In the genomic region with DNA sequence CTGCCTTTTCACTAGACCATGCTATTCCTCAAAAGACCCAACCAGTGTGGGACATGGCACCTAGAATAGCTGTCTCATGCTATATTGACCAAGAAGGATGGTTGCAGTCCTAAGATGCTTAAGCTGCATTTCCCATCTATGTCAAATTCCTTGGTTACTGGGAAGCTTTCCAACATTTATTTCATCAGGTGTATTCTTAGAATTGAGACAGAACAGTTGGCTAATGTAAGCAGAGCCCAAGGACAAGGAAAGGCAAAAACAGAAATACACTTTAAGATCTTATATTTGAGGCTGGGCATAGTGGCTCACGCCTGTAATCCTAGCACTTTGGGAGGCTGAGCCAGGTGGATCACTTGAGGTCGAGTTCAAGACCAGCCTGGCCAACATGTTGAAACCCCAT, we compare ENCODE assay signal across 25 cellular contexts. TPM values are rescaled to one million over a fixed set of nuclear protein-coding genes. Genes with fewer than 3 reads are reported as not detected.
DNase-seq lines count a peak whose midpoint lies in the region; ATAC-seq and TF ChIP-seq lines count a peak whose summit lies in the region.
"Had no signal": no experiment of that assay in that cellular context is flagged by ENCODE, and none has a peak within 500 bp of the region (broad histone marks: within the 10 kb centered on the region; RNA-seq: fewer than 3 reads in every experiment).

No MANE protein-coding gene starts in this region.

- peaks cover 0 to 21% (median 0%) of the 10 kb centered on the region in 9 donors for H3K4me1 ChIP-seq in heart right ventricle
- H3K4me1 ChIP-seq in right atrium auricular region = no peaks in the 10 kb centered on the region
- H3K4me1 ChIP-seq in naive thymus-derived CD4-positive, alpha-beta T cell (ENCODE audit: control insufficient read depth in 2 of 2, insufficient read depth in 2 of 2, low read length in 2 of 2) = no peaks in the 10 kb centered on the region
- peaks cover 3 to 18% of the 10 kb centered on the region in 2 donors for H3K4me1 ChIP-seq in thyroid gland
- H3K4me1 ChIP-seq: esophagus squamous epithelium had no signal

- ATAC-seq in heart right ventricle = peak in 6 of 8 donors; percentile 25 to 71 (median 64)
- no peak for ATAC-seq in naive thymus-derived CD4-positive, alpha-beta T cell
- ATAC-seq in activated CD8-positive, alpha-beta memory T cell treated with anti-CD3 and anti-CD28 coated beads, Interleukin-2, amount 10 ng/mL, durations not matched to agents 7 days and 5 days = no peak
- no peak for ATAC-seq in GM19395 (IDR thresholded peaks at IDR 0.05; ENCODE audit: unreplicated experiment)
- ATAC-seq: GM23338; stimulated activated naive B cell treated with anti-CD40 and anti-IgM and Interleukin-4, amounts not matched to agents 10 μg/mL and 1 μg/mL and 100 μg/mL, for 72 hours had no signal

- peaks cover 0 to 44% (median 11%) of the 10 kb centered on the region in 9 donors for H3K36me3 ChIP-seq in heart right ventricle
- peaks cover 21% of the 10 kb centered on the region for H3K36me3 ChIP-seq in right atrium auricular region
- peaks cover under 1 to 17% (median 3%) of the 10 kb centered on the region in 3 experiments for H3K36me3 ChIP-seq in naive thymus-derived CD4-positive, alpha-beta T cell (ENCODE audit: control insufficient read depth in 2 of 3, insufficient read depth in 3 of 3, low read length in 3 of 3)
- H3K36me3 ChIP-seq in thyroid gland = peaks cover 20 to 37% of the 10 kb centered on the region in 2 donors

- H3K27me3 ChIP-seq in heart right ventricle = no peaks in the 10 kb centered on the region
- H3K27me3 ChIP-seq in right atrium auricular region = no peaks in the 10 kb centered on the region
- no peaks in the 10 kb centered on the region for H3K27me3 ChIP-seq in naive thymus-derived CD4-positive, alpha-beta T cell (ENCODE audit: control insufficient read depth in 2 of 2, insufficient read depth in 2 of 2, low read length in 2 of 2)
- no peaks in the 10 kb centered on the region for H3K27me3 ChIP-seq in thyroid gland
- H3K27me3 ChIP-seq: esophagus squamous epithelium, heart left ventricle, sigmoid colon had no signal

- no peak for TF ChIP-seq POLR2A in thyroid gland (IDR thresholded peaks at IDR 0.05)

- peaks cover 0 to 8% (median 0%) of the 10 kb centered on the region in 7 donors for H3K4me1 Mint-ChIP-seq in naive thymus-derived CD4-positive, alpha-beta T cell
- peaks cover 24% of the 10 kb centered on the region for H3K4me1 Mint-ChIP-seq in activated CD8-positive, alpha-beta memory T cell treated with anti-CD3 and anti-CD28 coated beads, Interleukin-2, amount 10 ng/mL, durations not matched to agents 7 days and 5 days
- H3K4me1 Mint-ChIP-seq: GM23338; stimulated activated naive B cell treated with anti-CD40 and anti-IgM and Interleukin-4, amounts not matched to agents 10 μg/mL and 1 μg/mL and 100 μg/mL, for 72 hours had no signal

- H3K4me3 Mint-ChIP-seq in naive thymus-derived CD4-positive, alpha-beta T cell = no peak overlapping the region
- H3K4me3 Mint-ChIP-seq in activated CD8-positive, alpha-beta memory T cell treated with anti-CD3 and anti-CD28 coated beads, Interleukin-2, amount 10 ng/mL, durations not matched to agents 7 days and 5 days = no peak overlapping the region
- H3K4me3 Mint-ChIP-seq: activated naive CD8-positive, alpha-beta T cell treated with anti-CD3 and anti-CD28 coated beads, Interleukin-2, amount 10 ng/mL, durations not matched to agents 7 days and 5 days; GM23338; stimulated activated naive B cell treated with anti-CD40 and anti-IgM and Interleukin-4, amounts not matched to agents 10 μg/mL and 1 μg/mL and 100 μg/mL, for 72 hours had no signal

- H3K36me3 Mint-ChIP-seq in naive thymus-derived CD4-positive, alpha-beta T cell = peaks cover 0 to 29% (median 5%) of the 10 kb centered on the region in 5 donors
- H3K36me3 Mint-ChIP-seq in activated CD8-positive, alpha-beta memory T cell treated with anti-CD3 and anti-CD28 coated beads, Interleukin-2, amount 10 ng/mL, durations not matched to agents 7 days and 5 days = peaks cover 24% of the 10 kb centered on the region

- peak overlapping the region in 5 of 9 donors; percentile 33 to 70 (median 34) for H3K27ac Mint-ChIP-seq in naive thymus-derived CD4-positive, alpha-beta T cell
- H3K27ac Mint-ChIP-seq in activated CD8-positive, alpha-beta memory T cell treated with anti-CD3 and anti-CD28 coated beads, Interleukin-2, amount 10 ng/mL, durations not matched to agents 7 days and 5 days = no peak overlapping the region
- H3K27ac Mint-ChIP-seq: activated naive CD8-positive, alpha-beta T cell treated with anti-CD3 and anti-CD28 coated beads, Interleukin-2, amount 10 ng/mL, durations not matched to agents 7 days and 5 days; GM23338; stimulated activated naive B cell treated with anti-CD40 and anti-IgM and Interleukin-4, amounts not matched to agents 10 μg/mL and 1 μg/mL and 100 μg/mL, for 72 hours had no signal

- POLR2A ChIA-PET in naive thymus-derived CD4-positive, alpha-beta T cell (lab: Charles Lee) = interaction anchor here (0.6 kb wide), 1 partner anchor 22 kb away, joined by 3 read pairs; no protein-coding TSS in a partner anchor

- H3K27ac ChIP-seq in heart right ventricle (peak overlapping the region in 5 of 10 donors; percentile 10 to 47 (median 32)), right atrium auricular region (no peak overlapping the region), epithelial cell of prostate (peak overlapping the region; percentile 11), thyroid gland (peak overlapping the region; percentile 52 to 76 (median 69))
- H3K27ac ChIP-seq in naive thymus-derived CD4-positive, alpha-beta T cell (ENCODE audit: low read depth, low read length) = no peak overlapping the region
- H3K27ac ChIP-seq: C4-2B had no signal

- intact Hi-C loops in heart right ventricle (cut with DNase I) (no loop called here), thyroid gland (cut with DNase I) (no loop called here)
- intact Hi-C loops in naive thymus-derived CD4-positive, alpha-beta T cell (cut with micrococcal nuclease) = no loop called here

- no peaks in the 10 kb centered on the region for H3K27me3 Mint-ChIP-seq in naive thymus-derived CD4-positive, alpha-beta T cell
- H3K27me3 Mint-ChIP-seq in activated CD8-positive, alpha-beta memory T cell treated with anti-CD3 and anti-CD28 coated beads, Interleukin-2, amount 10 ng/mL, durations not matched to agents 7 days and 5 days = no peaks in the 10 kb centered on the region
- H3K27me3 Mint-ChIP-seq: activated naive CD8-positive, alpha-beta T cell treated with anti-CD3 and anti-CD28 coated beads, Interleukin-2, amount 10 ng/mL, durations not matched to agents 7 days and 5 days; stimulated activated naive B cell treated with anti-CD40 and anti-IgM and Interleukin-4, amounts not matched to agents 10 μg/mL and 1 μg/mL and 100 μg/mL, for 72 hours had no signal

- no peak for DNase-seq in heart right ventricle
- DNase-seq in right atrium auricular region (ENCODE audit: low spot score) = no peak
- no peak for DNase-seq in epithelial cell of prostate (ENCODE audit: low read depth, low spot score)
- no peak for DNase-seq in naive thymus-derived CD4-positive, alpha-beta T cell
- DNase-seq in thyroid gland = no peak
- DNase-seq in effector CD8-positive, alpha-beta T cell (lab: John Stamatoyannopoulos, UW) = no peak
- DNase-seq in activated CD8-positive, alpha-beta memory T cell treated with anti-CD3 and anti-CD28 coated beads, Interleukin-2, amount 10 ng/mL, durations not matched to agents 7 days and 5 days = no peak
- DNase-seq: activated CD4-positive, CD25-positive, alpha-beta regulatory T cell treated with anti-CD3 and anti-CD28 coated beads, Interleukin-2, amount 50 U/mL, for 72 hours; activated CD8-positive, alpha-beta memory T cell treated with anti-CD3 and anti-CD28 coated beads for 24 hours; activated naive CD8-positive, alpha-beta T cell treated with anti-CD3 and anti-CD28 coated beads, Interleukin-2, amount 10 ng/mL, durations not matched to agents 7 days and 5 days; DMS 273 treated with DMSO at 0.1 percent for 48 hours; effector CD4-positive, alpha-beta T cell; esophagus squamous epithelium; GDM1; heart left ventricle; MM.1S; NCI-H146; NCI-H524 treated with DMSO at 0.1 percent for 48 hours; sigmoid colon; stimulated activated naive B cell treated with anti-CD40 and anti-IgM and Interleukin-4, amounts not matched to agents 10 μg/mL and 1 μg/mL and 100 μg/mL, for 72 hours had no signal

- H3K4me3 ChIP-seq in heart right ventricle = no peak overlapping the region
- no peak overlapping the region for H3K4me3 ChIP-seq in right atrium auricular region
- H3K4me3 ChIP-seq in naive thymus-derived CD4-positive, alpha-beta T cell (ENCODE audit: low read length) = no peak overlapping the region
- no peak overlapping the region for H3K4me3 ChIP-seq in thyroid gland (replicated peaks in 1 of 3)
- H3K4me3 ChIP-seq: esophagus squamous epithelium, GM23338, heart left ventricle, sigmoid colon had no signal

- H3K9me3 ChIP-seq in heart right ventricle (no peaks in the 10 kb centered on the region), right atrium auricular region (no peaks in the 10 kb centered on the region), thyroid gland (no peaks in the 10 kb centered on the region)
- no peaks in the 10 kb centered on the region for H3K9me3 ChIP-seq in naive thymus-derived CD4-positive, alpha-beta T cell (ENCODE audit: control insufficient read depth in 2 of 3, low read length in 3 of 3)
- H3K9me3 ChIP-seq: esophagus squamous epithelium, heart left ventricle, sigmoid colon had no signal

- WGBS in heart right ventricle, 2 donors = 39 to 57% methylated on average over 2 of the region's 2 CpGs
- 63 to 71% methylated on average over 2 of the region's 2 CpGs for WGBS in thyroid gland, 2 donors

- no peaks in the 10 kb centered on the region for H3K9me3 Mint-ChIP-seq in naive thymus-derived CD4-positive, alpha-beta T cell
- H3K9me3 Mint-ChIP-seq in activated CD8-positive, alpha-beta memory T cell treated with anti-CD3 and anti-CD28 coated beads, Interleukin-2, amount 10 ng/mL, durations not matched to agents 7 days and 5 days (ENCODE audit: low read depth) = no peaks in the 10 kb centered on the region
- H3K9me3 Mint-ChIP-seq: activated naive CD8-positive, alpha-beta T cell treated with anti-CD3 and anti-CD28 coated beads, Interleukin-2, amount 10 ng/mL, durations not matched to agents 7 days and 5 days; GM23338; stimulated activated naive B cell treated with anti-CD40 and anti-IgM and Interleukin-4, amounts not matched to agents 10 μg/mL and 1 μg/mL and 100 μg/mL, for 72 hours had no signal

- CTCF ChIA-PET in naive thymus-derived CD4-positive, alpha-beta T cell (lab: Charles Lee) = no interaction called here
- CTCF ChIA-PET in activated CD8-positive, alpha-beta memory T cell treated with anti-CD3 and anti-CD28 coated beads, Interleukin-2, amount 10 ng/mL, durations not matched to agents 7 days and 5 days (lab: Charles Lee) = interaction anchor here (0.8 to 1.6 kb wide), 6 partner anchors 17 to 60 kb away, joined by 3 to 5 read pairs (median 4); no protein-coding TSS in a partner anchor

- TF ChIP-seq CTCF in heart right ventricle (IDR thresholded peaks at IDR 0.05) = no peak
- no peak for TF ChIP-seq CTCF in right atrium auricular region (IDR thresholded peaks at IDR 0.05)
- TF ChIP-seq CTCF in thyroid gland (IDR thresholded peaks at IDR 0.05) = no peak

RNA-seq across cellular contexts. Expression of gene ARG2, which starts 24.7 kb away (rescaled TPM):
- total RNA-seq in heart right ventricle (10 to 100 TPM in 1 of 10 donors, 1 to 10 TPM in 7, under 1 TPM in 2; 0.69 to 11.6 (median 1.5) TPM), right atrium auricular region (under 1 TPM in 1 of 2 donors, not detected in 1; 0.59 TPM), thyroid gland (100 to 1,000 TPM in 2 of 4 donors, 10 to 100 TPM in 2; 76.1 to 160 (median 95.0) TPM)
- 10 to 100 TPM in 1 of 2 donors, under 1 TPM in 1; 0.22 to 42.4 TPM for polyA plus RNA-seq in heart right ventricle
- total RNA-seq in naive thymus-derived CD4-positive, alpha-beta T cell = 1 to 10 TPM in 3 of 5 experiments, under 1 TPM in 2; 0.46 to 5.1 (median 3.2) TPM
- polyA plus RNA-seq in naive thymus-derived CD4-positive, alpha-beta T cell = under 1 TPM; 0.36 to 0.56 TPM
- total RNA-seq in activated CD8-positive, alpha-beta memory T cell treated with anti-CD3 and anti-CD28 coated beads, Interleukin-2, amount 10 ng/mL, durations not matched to agents 7 days and 5 days = 10 to 100 TPM in 1 of 2 experiments, 1 to 10 TPM in 1; 6.2 to 13.6 TPM

RNA-seq across cellular contexts. Expression of gene VTI1B, which starts 30.0 kb away (rescaled TPM):
- total RNA-seq in heart right ventricle (100 to 1,000 TPM; 110 to 153 (median 125) TPM), right atrium auricular region (10 to 100 TPM; 59.7 to 61.0 TPM), thyroid gland (100 to 1,000 TPM in 2 of 4 donors, 10 to 100 TPM in 2; 82.0 to 178 (median 99.8) TPM)
- 10 to 100 TPM; 64.7 to 88.2 TPM for polyA plus RNA-seq in heart right ventricle
- total RNA-seq in naive thymus-derived CD4-positive, alpha-beta T cell = 10 to 100 TPM; 49.2 to 82.4 (median 65.9) TPM
- 10 to 100 TPM; 53.7 to 99.7 TPM for polyA plus RNA-seq in naive thymus-derived CD4-positive, alpha-beta T cell
- 10 to 100 TPM; 69.2 to 73.5 TPM for total RNA-seq in activated CD8-positive, alpha-beta memory T cell treated with anti-CD3 and anti-CD28 coated beads, Interleukin-2, amount 10 ng/mL, durations not matched to agents 7 days and 5 days

RNA-seq across cellular contexts. Expression of gene PIGH, which starts 44.4 kb away (rescaled TPM):
- 10 to 100 TPM in 6 of 10 donors, 1 to 10 TPM in 4; 9.0 to 16.8 (median 10.2) TPM for total RNA-seq in heart right ventricle
- 10 to 100 TPM; 18.1 to 23.3 TPM for polyA plus RNA-seq in heart right ventricle
- 10 to 100 TPM; 13.8 to 15.3 TPM for total RNA-seq in right atrium auricular region
- total RNA-seq in naive thymus-derived CD4-positive, alpha-beta T cell = 10 to 100 TPM; 14.3 to 42.1 (median 34.5) TPM
- 10 to 100 TPM; 31.2 to 31.7 TPM for polyA plus RNA-seq in naive thymus-derived CD4-positive, alpha-beta T cell
- total RNA-seq in thyroid gland = 100 to 1,000 TPM in 1 of 4 donors, 10 to 100 TPM in 3; 43.0 to 103 (median 63.1) TPM
- total RNA-seq in activated CD8-positive, alpha-beta memory T cell treated with anti-CD3 and anti-CD28 coated beads, Interleukin-2, amount 10 ng/mL, durations not matched to agents 7 days and 5 days = 10 to 100 TPM; 16.3 to 17.1 TPM

RNA-seq across cellular contexts. Expression of gene RDH11, which starts 51.1 kb away (rescaled TPM):
- total RNA-seq in heart right ventricle (10 to 100 TPM in 9 of 10 donors, 1 to 10 TPM in 1; 9.6 to 19.8 (median 14.7) TPM), right atrium auricular region (10 to 100 TPM; 20.8 to 24.0 TPM), thyroid gland (100 to 1,000 TPM in 3 of 4 donors, 10 to 100 TPM in 1; 72.2 to 158 (median 112) TPM)
- 10 to 100 TPM; 19.2 to 22.3 TPM for polyA plus RNA-seq in heart right ventricle
- total RNA-seq in naive thymus-derived CD4-positive, alpha-beta T cell = 10 to 100 TPM; 22.3 to 44.5 (median 42.6) TPM
- 10 to 100 TPM; 85.4 to 96.8 TPM for polyA plus RNA-seq in naive thymus-derived CD4-positive, alpha-beta T cell
- 10 to 100 TPM; 49.6 to 59.8 TPM for total RNA-seq in activated CD8-positive, alpha-beta memory T cell treated with anti-CD3 and anti-CD28 coated beads, Interleukin-2, amount 10 ng/mL, durations not matched to agents 7 days and 5 days

RNA-seq across cellular contexts. Expression of gene RDH12, which starts 57.3 kb away (rescaled TPM):
- total RNA-seq in heart right ventricle (under 1 TPM in 1 of 10 donors, not detected in 9; 0.14 TPM), right atrium auricular region (not detected), thyroid gland (1 to 10 TPM in 1 of 4 donors, under 1 TPM in 2, not detected in 1; 0.22 to 2.9 (median 0.92) TPM)
- not detected for polyA plus RNA-seq in heart right ventricle
- total RNA-seq in naive thymus-derived CD4-positive, alpha-beta T cell = not detected
- polyA plus RNA-seq in naive thymus-derived CD4-positive, alpha-beta T cell = under 1 TPM; 0.10 to 0.31 TPM
- not detected for total RNA-seq in activated CD8-positive, alpha-beta memory T cell treated with anti-CD3 and anti-CD28 coated beads, Interleukin-2, amount 10 ng/mL, durations not matched to agents 7 days and 5 days
- total RNA-seq: activated naive CD8-positive, alpha-beta T cell treated with anti-CD3 and anti-CD28 coated beads, Interleukin-2, amount 10 ng/mL, durations not matched to agents 7 days and 5 days; heart left ventricle; lung microvascular endothelial cell; osteocyte; sigmoid colon had no signal
- polyA plus RNA-seq: heart left ventricle had no signal

Comparison
In these comparisons a context has a peak if more than half of its experiments do, and no peak if none do; other contexts are left out.
1. ATAC-seq: peak in heart right ventricle (6 of 8); none in naive thymus-derived CD4-positive, alpha-beta T cell (single experiment), activated CD8-positive, alpha-beta memory T cell treated with anti-CD3 and anti-CD28 coated beads, Interleukin-2, amount 10 ng/mL, durations not matched to agents 7 days and 5 days (single experiment) and GM19395 (single experiment).
2. H3K27ac ChIP-seq: peak in epithelial cell of prostate (single experiment) and thyroid gland (3 of 3); none in right atrium auricular region (0 of 2) and naive thymus-derived CD4-positive, alpha-beta T cell (single experiment).
3. RNA of gene ARG2, which starts 24.7 kb away (total RNA-seq): 76.1 to 160 TPM in thyroid gland; 6.2 to 13.6 TPM in activated CD8-positive, alpha-beta memory T cell treated with anti-CD3 and anti-CD28 coated beads, Interleukin-2, amount 10 ng/mL, durations not matched to agents 7 days and 5 days, 0.46 to 5.1 TPM in naive thymus-derived CD4-positive, alpha-beta T cell, 0.69 to 11.6 TPM in heart right ventricle and 0.59 TPM in right atrium auricular region; every median in the first group is over 4 times any median in the second.